ENCODE assay signal across 1 cellular context in genomic region chr1:18005238-18005637, GRCh38.
TF ChIP-seq lines count a peak whose summit lies in the region.

No MANE protein-coding gene starts in this region.

TF ChIP-seq in H1, 55 proteins besides CTCF, POLR2A, EP300 and RAD21 (continued from another document):
- TF ChIP-seq EZH2 (IDR thresholded peaks at IDR 0.05; ENCODE audit: low read depth, low read length, severe bottlenecking), result no peak
- no peak for TF ChIP-seq E2F6 (IDR thresholded peaks at IDR 0.05)
- no peak for TF ChIP-seq CBX8 (IDR thresholded peaks at IDR 0.05; ENCODE audit: borderline replicate concordance, low read depth, low read length)
- TF ChIP-seq CHD7 (IDR thresholded peaks at IDR 0.05; ENCODE audit: insufficient replicate concordance, low read length), result no peak
- no peak for TF ChIP-seq SIX5 (IDR thresholded peaks at IDR 0.05; ENCODE audit: low read depth, low read length)
- TF ChIP-seq ATF3 (IDR thresholded peaks at IDR 0.05; ENCODE audit: insufficient read depth, low read depth, low read length), result no peak
- no peak for TF ChIP-seq GTF2F1 (IDR thresholded peaks at IDR 0.05; ENCODE audit: borderline replicate concordance, low read depth, low read length)
- TF ChIP-seq SP1 (IDR thresholded peaks at IDR 0.05; ENCODE audit: low read depth, low read length), result no peak
- TF ChIP-seq CREB1 (IDR thresholded peaks at IDR 0.05), result no peak
- TF ChIP-seq SAP30 (IDR thresholded peaks at IDR 0.05; ENCODE audit: insufficient read depth, insufficient replicate concordance, low read length), result no peak
- TF ChIP-seq CBX5 (IDR thresholded peaks at IDR 0.05; ENCODE audit: low read depth, low read length), result no peak
- no peak for TF ChIP-seq RXRA (IDR thresholded peaks at IDR 0.05; ENCODE audit: insufficient read depth, low read depth, low read length)
- TF ChIP-seq PHF8 (conservative IDR thresholded peaks at IDR 0.05; ENCODE audit: low read depth, low read length), result no peak
- TF ChIP-seq TEAD4 (IDR thresholded peaks at IDR 0.05; ENCODE audit: low read depth, low read length), result no peak
